In the genomic region with DNA sequence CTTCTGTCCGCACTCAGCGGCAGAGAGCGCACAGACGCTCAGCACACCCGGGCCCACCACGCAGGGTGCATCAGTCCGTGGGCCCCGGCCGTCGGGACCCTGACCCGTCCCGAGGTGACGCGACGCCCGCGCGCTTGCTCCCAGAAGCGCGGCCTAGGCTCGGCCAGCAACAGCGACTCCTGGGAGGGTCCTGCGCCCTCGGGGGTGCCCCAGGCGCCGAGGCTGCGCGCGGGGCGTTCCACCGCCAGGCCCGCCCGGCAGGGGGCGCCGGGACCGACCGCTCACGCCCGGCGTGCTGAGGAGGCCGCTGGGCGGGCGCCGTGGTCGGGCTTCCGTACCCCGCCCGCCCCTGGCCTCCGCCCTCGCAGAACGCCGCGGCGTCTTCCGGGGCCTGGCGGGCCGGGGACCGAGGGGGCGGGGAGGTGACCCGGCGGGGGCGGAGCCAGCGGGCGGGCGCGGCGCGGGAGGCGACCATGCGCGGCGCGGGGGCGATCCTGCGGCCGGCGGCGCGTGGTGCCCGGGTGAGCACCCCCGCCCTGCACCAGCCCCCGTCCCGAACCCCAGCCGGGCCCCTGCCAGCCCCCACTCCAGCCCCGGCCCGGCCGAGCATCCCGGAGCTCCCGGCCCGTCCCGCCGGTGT, we compare ENCODE assay signal across 8 cellular contexts.
DNase-seq lines count a peak whose midpoint lies in the region; ATAC-seq and TF ChIP-seq lines count a peak whose summit lies in the region.

Gene CISD3 (plus strand): TSS at position 456 of the 640 bp plus-strand sequence. CDS start 18 bp downstream, at position 474.

- peak within 1 kb of the TSS; percentile 95 for H3K27ac ChIP-seq in 22Rv1

- DNase-seq in GM13977 (ENCODE audit: low spot score) (peak; percentile 97), NCI-H2196 treated with DMSO at 0.1 percent for 48 hours (lab: John Stamatoyannopoulos, UW; ENCODE audit: unreplicated experiment) (peak; percentile 33), kidney tubule cell (ENCODE audit: low spot score) (peak; percentile 90)
- DNase-seq in activated CD4-positive, CD25-positive, alpha-beta regulatory T cell treated with anti-CD3 and anti-CD28 coated beads, Interleukin-2, amount 50 U/mL, for 16 hours (ENCODE audit: low read depth, low spot score), result peak; percentile 72
- DNase-seq in central memory CD4-positive, alpha-beta T cell, result peak; percentile 86
- peak; percentile 71 to 76 for DNase-seq in stimulated activated CD4-positive, alpha-beta T cell treated with anti-CD3 and anti-CD28 coated beads, Interleukin-1b, Interleukin-23, amount 100 ng/mL, for 1 hour (ENCODE audit: low read depth in 2 of 2)

- peak; percentile 70 for ATAC-seq in HG02981 (IDR thresholded peaks at IDR 0.05; ENCODE audit: unreplicated experiment)

- in situ Hi-C loops in GM13977 (cut with MboI; ENCODE audit: low pct_unique_long_range_greater_than_20kb, low sequenced_read_pairs, unreplicated experiment), result no loop called here

- TF ChIP-seq CTCF in 22Rv1 (IDR thresholded peaks at IDR 0.05) (peak; percentile 94), GM13977 (IDR thresholded peaks at IDR 0.05; ENCODE audit: extremely low read depth, insufficient read depth, missing control alignments) (peak; percentile 95)

Comparison
In these comparisons a context has a peak if more than half of its experiments do, and no peak if none do; other contexts are left out.
1. Peak in every context shown above with its lines: DNase-seq, ATAC-seq and H3K27ac ChIP-seq.
2. DNase-seq: peak in every context shown above with its lines; median percentile 97 in GM13977; 90 in kidney tubule cell; 86 in central memory CD4-positive, alpha-beta T cell; 74 in stimulated activated CD4-positive, alpha-beta T cell treated with anti-CD3 and anti-CD28 coated beads, Interleukin-1b, Interleukin-23, amount 100 ng/mL, for 1 hour; 72 in activated CD4-positive, CD25-positive, alpha-beta regulatory T cell treated with anti-CD3 and anti-CD28 coated beads, Interleukin-2, amount 50 U/mL, for 16 hours; 33 in NCI-H2196 treated with DMSO at 0.1 percent for 48 hours.